Comparison of ENCODE assay signal across 13 cellular contexts in genomic region chr7:133827707-133828580, GRCh38.
DNase-seq lines count a peak whose midpoint lies in the region; ATAC-seq, FAIRE-seq and TF ChIP-seq lines count a peak whose summit lies in the region.
"Had no signal": no experiment of that assay in that cellular context is flagged by ENCODE, and none has a peak within 500 bp of the region (broad histone marks: within the 10 kb centered on the region; RNA-seq: fewer than 3 reads in every experiment).

No MANE protein-coding gene starts in this region.

- no peaks in the 10 kb centered on the region for H3K36me3 ChIP-seq in breast epithelium
- no peaks in the 10 kb centered on the region for H3K36me3 ChIP-seq in pancreas
- peaks cover 9% of the 10 kb centered on the region for H3K36me3 ChIP-seq in endodermal cell (ENCODE audit: control insufficient read depth, insufficient read depth, low read length)

- DNase-seq in MCF 10A (ENCODE audit: unreplicated experiment) (peak; percentile 13), breast epithelium (ENCODE audit: low spot score in 2 of 2) (no peak), retina (peak; percentile 52), pancreas (no peak), endodermal cell (no peak), H54 (ENCODE audit: insufficient read length, low spot score) (no peak)
- DNase-seq: activated CD8-positive, alpha-beta memory T cell treated with anti-CD3 and anti-CD28 coated beads for 24 hours; activated naive CD8-positive, alpha-beta T cell treated with anti-CD3 and anti-CD28 coated beads for 36 hours; naive thymus-derived CD4-positive, alpha-beta T cell; PC-9 had no signal

- peaks cover 0 to 5% of the 10 kb centered on the region in 2 donors for H3K9me3 ChIP-seq in breast epithelium
- H3K9me3 ChIP-seq in pancreas, result no peaks in the 10 kb centered on the region
- peaks cover 25% of the 10 kb centered on the region for H3K9me3 ChIP-seq in endodermal cell (ENCODE audit: control insufficient read depth, low read length)

- H3K27me3 Mint-ChIP-seq in MCF 10A (ENCODE audit: insufficient read depth, unreplicated experiment) (no peaks in the 10 kb centered on the region), endodermal cell (ENCODE audit: insufficient read depth) (no peaks in the 10 kb centered on the region)
- no peaks in the 10 kb centered on the region for H3K27me3 Mint-ChIP-seq in activated T-helper 17 cell treated with anti-CD3 and anti-CD28 coated beads, Interleukin-2, amount 50 U/mL, for 72 hours
- H3K27me3 Mint-ChIP-seq: activated naive CD8-positive, alpha-beta T cell treated with anti-CD3 and anti-CD28 coated beads for 36 hours; naive thymus-derived CD4-positive, alpha-beta T cell had no signal

- TF ChIP-seq CTCF in MCF 10A (IDR thresholded peaks at IDR 0.05; ENCODE audit: unreplicated experiment) (no peak), breast epithelium (IDR thresholded peaks at IDR 0.05) (no peak), pancreas (IDR thresholded peaks at IDR 0.05) (no peak), endodermal cell (conservative IDR thresholded peaks at IDR 0.05) (no peak)

- no peaks in the 10 kb centered on the region for H3K4me1 ChIP-seq in breast epithelium
- H3K4me1 ChIP-seq in pancreas, result no peaks in the 10 kb centered on the region
- peaks cover 4% of the 10 kb centered on the region for H3K4me1 ChIP-seq in endodermal cell (ENCODE audit: control insufficient read depth, insufficient read depth, low read length)
- H3K4me1 ChIP-seq: tibial nerve had no signal

- H3K27me3 ChIP-seq in breast epithelium (no peaks in the 10 kb centered on the region), pancreas (no peaks in the 10 kb centered on the region), endodermal cell (ENCODE audit: control insufficient read depth, insufficient read depth, low read length, poor library complexity, severe bottlenecking) (no peaks in the 10 kb centered on the region)
- H3K27me3 ChIP-seq: tibial nerve had no signal

- WGBS in pancreas, 2 donors, result 81 to 85% methylated on average over 7 of the region's 7 CpGs
- 90 to 99% methylated on average over 7 of the region's 7 CpGs for WGBS in endodermal cell (ENCODE audit: insufficient coverage in 1 of 2, insufficient read length in 1 of 2), 2 experiments

- TF ChIP-seq POLR2A in breast epithelium (IDR thresholded peaks at IDR 0.05), result no peak
- TF ChIP-seq POLR2A in H54 (IDR thresholded peaks at IDR 0.05; ENCODE audit: low read depth, low read length), result no peak

- H3K36me3 Mint-ChIP-seq in MCF 10A (ENCODE audit: insufficient read depth, unreplicated experiment) (no peaks in the 10 kb centered on the region), endodermal cell (ENCODE audit: low read depth) (peaks cover 21% of the 10 kb centered on the region)
- H3K36me3 Mint-ChIP-seq in activated T-helper 17 cell treated with anti-CD3 and anti-CD28 coated beads, Interleukin-2, amount 50 U/mL, for 72 hours (ENCODE audit: low read depth), result peaks cover 32% of the 10 kb centered on the region

- intact Hi-C loops in MCF 10A (cut with micrococcal nuclease) (no loop called here), breast epithelium (cut with DNase I; ENCODE audit: low total_unique reads) (no loop called here), pancreas (cut with DNase I) (no loop called here)

- no peak overlapping the region for H3K9ac ChIP-seq in endodermal cell (ENCODE audit: extremely low read depth, low read length, poor library complexity, severe bottlenecking)

- H3K9me3 Mint-ChIP-seq in MCF 10A (ENCODE audit: unreplicated experiment) (no peaks in the 10 kb centered on the region), endodermal cell (peaks cover 17% of the 10 kb centered on the region)
- H3K9me3 Mint-ChIP-seq in activated T-helper 17 cell treated with anti-CD3 and anti-CD28 coated beads, Interleukin-2, amount 50 U/mL, for 72 hours, result peaks cover 3% of the 10 kb centered on the region

- no peak overlapping the region for H3K27ac Mint-ChIP-seq in MCF 10A (ENCODE audit: low read depth, unreplicated experiment)
- H3K27ac Mint-ChIP-seq in activated T-helper 17 cell treated with anti-CD3 and anti-CD28 coated beads, Interleukin-2, amount 50 U/mL, for 72 hours, result no peak overlapping the region
- no peak overlapping the region for H3K27ac Mint-ChIP-seq in endodermal cell
- H3K27ac Mint-ChIP-seq: activated naive CD8-positive, alpha-beta T cell treated with anti-CD3 and anti-CD28 coated beads for 36 hours; naive thymus-derived CD4-positive, alpha-beta T cell had no signal

- FAIRE-seq in pancreas (lab: Jason Lieb, UNC) (no peak), H54 (lab: Jason Lieb, UNC) (no peak)

- H3K4me3 ChIP-seq in breast epithelium (no peak overlapping the region), pancreas (no peak overlapping the region), endodermal cell (ENCODE audit: low read length) (no peak overlapping the region)
- H3K4me3 ChIP-seq: PC-9, tibial nerve had no signal

- no peaks in the 10 kb centered on the region for H3K4me1 Mint-ChIP-seq in MCF 10A (ENCODE audit: insufficient read depth, unreplicated experiment)
- peaks cover 9% of the 10 kb centered on the region for H3K4me1 Mint-ChIP-seq in activated T-helper 17 cell treated with anti-CD3 and anti-CD28 coated beads, Interleukin-2, amount 50 U/mL, for 72 hours
- no peaks in the 10 kb centered on the region for H3K4me1 Mint-ChIP-seq in endodermal cell

- H3K27ac ChIP-seq in breast epithelium, result no peak overlapping the region
- H3K27ac ChIP-seq in pancreas, result no peak overlapping the region
- no peak overlapping the region for H3K27ac ChIP-seq in endodermal cell (ENCODE audit: low read depth, low read length)
- H3K27ac ChIP-seq: PC-9, tibial nerve had no signal

- no TSS peak for BruUV-seq in MCF 10A (replicated peaks; lab: Mats Ljungman, UMichigan)

- CTCF ChIA-PET in MCF 10A (lab: Yijun Ruan, JAX), result interaction anchor here (1.3 kb wide), 1 partner anchor 25 kb away, joined by 5 read pairs; no protein-coding TSS in a partner anchor

- H3K4me3 Mint-ChIP-seq in MCF 10A (ENCODE audit: unreplicated experiment), result no peak overlapping the region
- H3K4me3 Mint-ChIP-seq in activated T-helper 17 cell treated with anti-CD3 and anti-CD28 coated beads, Interleukin-2, amount 50 U/mL, for 72 hours, result no peak overlapping the region
- no peak overlapping the region for H3K4me3 Mint-ChIP-seq in endodermal cell
- H3K4me3 Mint-ChIP-seq: activated naive CD8-positive, alpha-beta T cell treated with anti-CD3 and anti-CD28 coated beads for 36 hours; naive thymus-derived CD4-positive, alpha-beta T cell had no signal

- POLR2A ChIA-PET in MCF 10A (lab: Yijun Ruan, JAX), result interaction anchor here (0.7 kb wide), 1 partner anchor 444 kb away, joined by 3 read pairs; no protein-coding TSS in a partner anchor

- ATAC-seq in HG02571 (IDR thresholded peaks at IDR 0.05; ENCODE audit: unreplicated experiment) (peak; percentile 62), pancreas (no peak)
- ATAC-seq in activated T-helper 17 cell treated with anti-CD3 and anti-CD28 coated beads, Interleukin-2, amount 50 U/mL, for 72 hours (replicated peaks), result peak; percentile 78
- ATAC-seq: naive thymus-derived CD4-positive, alpha-beta T cell had no signal

Comparison
In these comparisons a context has a peak if more than half of its experiments do, and no peak if none do; other contexts are left out.
1. DNase-seq: peak in MCF 10A (single experiment) and retina (single experiment); none in breast epithelium (0 of 2), pancreas (0 of 6), endodermal cell (single experiment) and H54 (single experiment).
2. ATAC-seq: peak in HG02571 (single experiment) and activated T-helper 17 cell treated with anti-CD3 and anti-CD28 coated beads, Interleukin-2, amount 50 U/mL, for 72 hours (single experiment); none in pancreas (0 of 4).